Comparison of ENCODE assay signal across 26 cellular contexts in the genomic region with DNA sequence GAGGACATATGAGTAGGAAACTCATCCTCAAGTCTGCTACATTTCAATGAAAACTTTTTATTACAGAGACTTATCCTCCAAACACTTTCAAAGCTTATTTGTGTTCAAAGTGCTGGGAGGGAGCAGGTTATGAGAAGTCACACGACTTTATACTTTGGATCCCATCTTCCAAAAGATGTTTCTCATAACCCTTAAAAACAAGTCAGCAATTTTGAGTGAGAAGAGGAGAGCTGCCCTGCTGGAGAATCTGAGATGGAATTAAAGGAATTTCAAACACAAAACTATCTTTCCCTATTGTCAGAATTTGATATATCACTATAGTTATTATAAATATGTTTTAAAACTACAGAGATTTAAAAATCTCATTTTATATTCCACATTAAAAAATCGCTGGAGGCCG.
"Had no signal": no experiment of that assay in that cellular context is flagged by ENCODE, and none has a peak within 500 bp of the region (broad histone marks: within the 10 kb centered on the region; RNA-seq: fewer than 3 reads in every experiment).

No MANE protein-coding gene starts in this region.

- H3K4me1 Mint-ChIP-seq: stimulated activated effector memory CD8-positive, alpha-beta T cell treated with anti-CD3 and anti-CD28 coated beads, Interleukin-12 subunit alpha, Interleukin-12 subunit beta, amount 100 ng/mL, for 72 hours had no signal

- H3K27ac ChIP-seq: colonic mucosa, lower lobe of right lung, neutrophil, parathyroid adenoma, right atrium auricular region, sigmoid colon, stomach, thyroid gland had no signal

- DNase-seq: cerebellar nuclear complex; colonic mucosa; effector memory CD4-positive, alpha-beta T cell; foreskin fibroblast; gastrocnemius medialis; head of caudate nucleus; left ventricle myocardium superior; lower lobe of right lung; mucosa of descending colon; naive B cell; sigmoid colon; stimulated activated CD4-positive, alpha-beta T cell treated with anti-CD3 and anti-CD28 coated beads, Interleukin-2, amount 100 ng/mL, for 24 hours; stimulated activated CD4-positive, alpha-beta T cell treated with anti-CD3 and anti-CD28 coated beads, Interleukin-4, amount 100 ng/mL, for 24 hours; stimulated activated naive CD4-positive, alpha-beta T cell treated with Interleukin-2 at 50 U/mL for 16 hours; stomach; thyroid gland; trophoblast cell had no signal

- H3K36me3 ChIP-seq: colonic mucosa, gastrocnemius medialis, lower lobe of right lung, neutrophil, right atrium auricular region, sigmoid colon, stomach, thyroid gland had no signal

- FAIRE-seq: keratinocyte had no signal

- H3K27ac Mint-ChIP-seq: dendritic cell treated with granulocyte-macrophage colony-stimulating factor and Interleukin-4, amounts not matched to agents 40 ng/mL and 50 ng/mL, for 4 days; natural killer cell treated with Interleukin-12 subunit alpha and Interleukin-12 subunit beta and Interleukin-15 and Interleukin-18, amount 100 ng/mL, for 72 hours; progenitor cell of endocrine pancreas; stimulated activated effector memory CD8-positive, alpha-beta T cell treated with anti-CD3 and anti-CD28 coated beads, Interleukin-12 subunit alpha, Interleukin-12 subunit beta, amount 100 ng/mL, for 72 hours had no signal

- H3K27me3 Mint-ChIP-seq: dendritic cell treated with granulocyte-macrophage colony-stimulating factor and Interleukin-4, amounts not matched to agents 40 ng/mL and 50 ng/mL, for 4 days; naive B cell; natural killer cell treated with Interleukin-12 subunit alpha and Interleukin-12 subunit beta and Interleukin-15 and Interleukin-18, amount 100 ng/mL, for 72 hours; progenitor cell of endocrine pancreas had no signal

- H3K4me3 Mint-ChIP-seq: dendritic cell treated with granulocyte-macrophage colony-stimulating factor and Interleukin-4, amounts not matched to agents 40 ng/mL and 50 ng/mL, for 4 days; natural killer cell treated with Interleukin-12 subunit alpha and Interleukin-12 subunit beta and Interleukin-15 and Interleukin-18, amount 100 ng/mL, for 72 hours; neural crest cell; stimulated activated effector memory CD8-positive, alpha-beta T cell treated with anti-CD3 and anti-CD28 coated beads, Interleukin-12 subunit alpha, Interleukin-12 subunit beta, amount 100 ng/mL, for 72 hours had no signal

- H3K4me3 ChIP-seq: colonic mucosa, gastrocnemius medialis, lower lobe of right lung, mucosa of descending colon, right atrium auricular region, sigmoid colon, stomach, thyroid gland had no signal

- ATAC-seq: gastrocnemius medialis; left ventricle myocardium superior; lower lobe of right lung; mucosa of descending colon; natural killer cell treated with Interleukin-12 subunit alpha and Interleukin-12 subunit beta and Interleukin-15 and Interleukin-18, amount 100 ng/mL, for 72 hours; stimulated activated effector memory CD8-positive, alpha-beta T cell treated with anti-CD3 and anti-CD28 coated beads, Interleukin-12 subunit alpha, Interleukin-12 subunit beta, amount 100 ng/mL, for 72 hours had no signal

- H3K9me3 ChIP-seq: colonic mucosa, gastrocnemius medialis, lower lobe of right lung, mucosa of descending colon, neutrophil, right atrium auricular region, sigmoid colon, stomach, thyroid gland had no signal

- H3K36me3 Mint-ChIP-seq: naive B cell; natural killer cell treated with Interleukin-12 subunit alpha and Interleukin-12 subunit beta and Interleukin-15 and Interleukin-18, amount 100 ng/mL, for 72 hours; stimulated activated effector memory CD8-positive, alpha-beta T cell treated with anti-CD3 and anti-CD28 coated beads, Interleukin-12 subunit alpha, Interleukin-12 subunit beta, amount 100 ng/mL, for 72 hours had no signal

- H3K4me1 ChIP-seq: colonic mucosa, thyroid gland had no signal

- H3K27me3 ChIP-seq: colonic mucosa, gastrocnemius medialis, neutrophil, right atrium auricular region, sigmoid colon, stomach, thyroid gland had no signal
